Comparison of ENCODE assay signal across 1 cellular context in the genomic region with DNA sequence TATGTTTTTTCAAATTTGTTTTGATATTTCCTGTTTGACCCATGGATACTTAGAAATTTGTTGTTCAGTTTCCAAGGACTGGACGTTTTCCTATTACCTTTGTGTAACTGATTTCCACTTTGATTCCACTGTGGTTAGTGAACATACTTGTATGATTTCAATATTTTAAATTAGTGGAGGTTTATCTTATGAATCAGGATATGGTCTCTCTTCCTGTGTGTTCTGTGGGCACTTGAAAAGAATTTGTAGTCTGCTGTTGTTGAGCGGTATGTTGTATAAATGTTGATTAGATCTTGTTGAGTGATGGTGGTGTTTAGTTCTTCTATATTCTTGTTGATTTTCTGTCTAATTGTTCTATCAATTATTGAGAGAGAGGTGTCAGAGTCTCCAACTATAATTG.
TF ChIP-seq lines count a peak whose summit lies in the region.

No MANE protein-coding gene starts in this region.

TF ChIP-seq in IMR-90, 13 proteins besides CTCF, POLR2A, EP300 and RAD21:
- TF ChIP-seq CHD1 (IDR thresholded peaks at IDR 0.05; ENCODE audit: low read depth, low read length), result no peak
- no peak for TF ChIP-seq SMC3 (IDR thresholded peaks at IDR 0.05; ENCODE audit: low read depth, low read length)
- TF ChIP-seq ELK1 (IDR thresholded peaks at IDR 0.05; ENCODE audit: borderline replicate concordance, low read depth, low read length), result no peak
- no peak for TF ChIP-seq RCOR1 (IDR thresholded peaks at IDR 0.05; ENCODE audit: insufficient replicate concordance, low read length)
- no peak for TF ChIP-seq CEBPB (IDR thresholded peaks at IDR 0.05; ENCODE audit: low read depth, low read length)
- no peak for TF ChIP-seq BHLHE40 (IDR thresholded peaks at IDR 0.05; ENCODE audit: low read depth, low read length)
- no peak for TF ChIP-seq MXI1 (IDR thresholded peaks at IDR 0.05; ENCODE audit: borderline replicate concordance, low read depth, low read length)
- TF ChIP-seq USF2 (IDR thresholded peaks at IDR 0.05; ENCODE audit: low read depth, low read length), result no peak
- TF ChIP-seq RFX5 (IDR thresholded peaks at IDR 0.05; ENCODE audit: low read depth, low read length), result no peak
- no peak for TF ChIP-seq NFE2L2 (IDR thresholded peaks at IDR 0.05; ENCODE audit: low read depth, low read length)
- no peak for TF ChIP-seq MAFK (IDR thresholded peaks at IDR 0.05; ENCODE audit: low read depth, low read length)
